Comparison of ENCODE assay signal across 8 cellular contexts in genomic region chr7:38335490-38336135, GRCh38.
DNase-seq lines count a peak whose midpoint lies in the region; ATAC-seq, FAIRE-seq and TF ChIP-seq lines count a peak whose summit lies in the region.

No MANE protein-coding gene starts in this region.

- intact Hi-C loops in CD8-positive, alpha-beta T cell (cut with DNase I, micrococcal nuclease), result loop anchor here in 1 of 2 experiments (1.0 to 5.0 kb wide), 4 partner anchors 10 to 120 kb away; no protein-coding TSS in a partner anchor
- intact Hi-C loops in mucosa of descending colon (cut with DNase I, micrococcal nuclease), result no loop called here

- CTCF ChIA-PET in CD8-positive, alpha-beta T cell (lab: Charles Lee), result interaction anchor here (0.7 to 6.1 kb wide), 34 partner anchors 9 to 230 kb away, joined by 3 to 131 read pairs (median 8); partner anchors contain the start of gene STARD3NL

- peaks cover 50% of the 10 kb centered on the region for H3K4me1 Mint-ChIP-seq in CD8-positive, alpha-beta T cell (ENCODE audit: low read depth)
- H3K4me1 Mint-ChIP-seq in endothelial cell (ENCODE audit: unreplicated experiment), result peaks cover 24% of the 10 kb centered on the region

- peak overlapping the region; percentile 80 for H3K4me3 Mint-ChIP-seq in CD8-positive, alpha-beta T cell
- H3K4me3 Mint-ChIP-seq in endothelial cell (ENCODE audit: unreplicated experiment), result no peak overlapping the region

- peak; percentile 99 for FAIRE-seq in GM19239 (lab: Jason Lieb, UNC)

- peak overlapping the region; percentile 14 for H3K4me3 ChIP-seq in CD8-positive, alpha-beta T cell (ENCODE audit: low read depth, low read length)
- H3K4me3 ChIP-seq in mucosa of descending colon, result no peak overlapping the region

- no peaks in the 10 kb centered on the region for H3K27me3 ChIP-seq in CD8-positive, alpha-beta T cell (ENCODE audit: insufficient read depth, low read length)

- peaks cover 26% of the 10 kb centered on the region for H3K4me1 ChIP-seq in CD8-positive, alpha-beta T cell (ENCODE audit: insufficient read depth, low read length)
- no peaks in the 10 kb centered on the region for H3K4me1 ChIP-seq in mucosa of descending colon (ENCODE audit: low read depth)

- H3K27ac Mint-ChIP-seq in CD8-positive, alpha-beta T cell, result peak overlapping the region; percentile 89
- no peak overlapping the region for H3K27ac Mint-ChIP-seq in endothelial cell (ENCODE audit: unreplicated experiment)

- DNase-seq in CD8-positive, alpha-beta T cell, result peak; percentile 62 to 84 (median 79)
- peak; percentile 52 for DNase-seq in GM19239 (ENCODE audit: insufficient read length, low spot score)
- peak; percentile 55 for DNase-seq in NCI-H82 treated with DMSO at 0.1 percent for 48 hours (lab: John Stamatoyannopoulos, UW; ENCODE audit: unreplicated experiment)
- DNase-seq in activated CD8-positive, alpha-beta memory T cell treated with anti-CD3 and anti-CD28 coated beads for 1 hour (ENCODE audit: extremely low read depth in 1 of 2, low read depth in 1 of 2), result peak; percentile 63 to 65
- peak; percentile 92 for DNase-seq in endothelial cell (ENCODE audit: low spot score)
- peak; percentile 84 to 89 (median 87) for DNase-seq in mucosa of descending colon
- DNase-seq in stimulated activated CD8-positive, alpha-beta memory T cell treated with anti-CD3 and anti-CD28 coated beads, Interleukin-7, amount 100 ng/mL, for 1 hour (ENCODE audit: low read depth in 2 of 2), result peak; percentile 53 to 60

- H3K27ac ChIP-seq in CD8-positive, alpha-beta T cell (ENCODE audit: low read depth, low read length), result peak overlapping the region; percentile 20

- POLR2A ChIA-PET in CD8-positive, alpha-beta T cell (lab: Charles Lee), result interaction anchor here (0.6 to 2.2 kb wide), 12 partner anchors 8 to 122 kb away, joined by 3 to 22 read pairs (median 4); no protein-coding TSS in a partner anchor

- peak; percentile 78 for ATAC-seq in CD8-positive, alpha-beta T cell
- ATAC-seq in HG03354 (IDR thresholded peaks at IDR 0.05; ENCODE audit: poor library complexity, severe bottlenecking, unreplicated experiment) (peak; percentile 97), mucosa of descending colon (peak; percentile 97)

- no peaks in the 10 kb centered on the region for H3K36me3 Mint-ChIP-seq in CD8-positive, alpha-beta T cell
- H3K36me3 Mint-ChIP-seq in endothelial cell (ENCODE audit: low read depth, unreplicated experiment), result no peaks in the 10 kb centered on the region

- TF ChIP-seq CTCF in CD8-positive, alpha-beta T cell (IDR thresholded peaks at IDR 0.05), result peak; percentile 82
- peak; percentile 86 for TF ChIP-seq CTCF in endothelial cell (IDR thresholded peaks at IDR 0.05; ENCODE audit: unreplicated experiment)
- peak; percentile 88 for TF ChIP-seq CTCF in mucosa of descending colon (IDR thresholded peaks at IDR 0.05)

- no peaks in the 10 kb centered on the region for H3K36me3 ChIP-seq in CD8-positive, alpha-beta T cell (ENCODE audit: insufficient read depth, low read length)
- no peaks in the 10 kb centered on the region for H3K36me3 ChIP-seq in mucosa of descending colon (ENCODE audit: low read depth)

- H3K9me3 Mint-ChIP-seq in CD8-positive, alpha-beta T cell, result no peaks in the 10 kb centered on the region
- H3K9me3 Mint-ChIP-seq in endothelial cell (ENCODE audit: unreplicated experiment), result no peaks in the 10 kb centered on the region

- H3K9me3 ChIP-seq in CD8-positive, alpha-beta T cell (ENCODE audit: low read length), result no peaks in the 10 kb centered on the region
- no peaks in the 10 kb centered on the region for H3K9me3 ChIP-seq in mucosa of descending colon

- H3K27me3 Mint-ChIP-seq in CD8-positive, alpha-beta T cell (ENCODE audit: low read depth), result no peaks in the 10 kb centered on the region
- H3K27me3 Mint-ChIP-seq in endothelial cell (ENCODE audit: unreplicated experiment), result peaks cover 1% of the 10 kb centered on the region
